In the genomic region with DNA sequence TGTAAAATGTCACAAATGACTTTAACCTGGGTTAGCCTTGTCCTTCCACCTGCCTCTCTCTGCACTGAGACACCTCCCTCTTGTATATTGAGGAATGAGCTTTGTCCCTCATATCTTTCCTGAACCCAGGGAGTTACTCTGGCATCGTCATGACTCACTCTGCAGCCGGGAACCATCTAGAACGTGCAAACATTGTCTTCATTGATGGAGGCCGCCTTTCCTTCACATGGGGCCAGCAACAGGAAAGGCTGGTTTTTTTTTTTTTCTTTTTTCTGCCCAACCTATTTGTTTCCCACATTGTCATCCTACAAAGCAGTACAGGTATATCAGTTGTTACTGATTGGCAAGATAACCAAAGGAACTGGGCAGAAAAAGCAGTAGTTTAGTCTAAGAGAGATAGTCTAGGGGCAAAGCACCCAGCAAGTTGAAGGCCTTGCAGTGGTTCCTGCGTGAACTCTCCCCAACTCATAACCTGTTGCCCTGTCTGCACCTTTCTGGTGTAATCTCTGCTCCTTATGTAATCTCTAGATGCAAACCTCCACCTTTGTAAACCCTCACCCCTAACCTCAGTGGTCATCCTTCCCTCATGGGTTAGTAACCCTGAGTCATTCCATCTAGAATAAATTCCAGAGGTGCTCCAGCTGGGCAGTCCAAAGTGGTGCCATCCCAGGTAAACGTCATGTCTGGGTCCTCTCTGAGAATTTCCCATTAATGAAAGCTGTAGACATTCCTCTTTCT, we compare ENCODE assay signal across 22 cellular contexts. TPM values are rescaled to one million over a fixed set of nuclear protein-coding genes. Genes with fewer than 3 reads are reported as not detected.
DNase-seq lines count a peak whose midpoint lies in the region; ATAC-seq, FAIRE-seq and TF ChIP-seq lines count a peak whose summit lies in the region.
"Had no signal": no experiment of that assay in that cellular context is flagged by ENCODE, and none has a peak within 500 bp of the region (broad histone marks: within the 10 kb centered on the region; RNA-seq: fewer than 3 reads in every experiment).

No MANE protein-coding gene starts in this region.

- intact Hi-C loops in K562 (cut with micrococcal nuclease), result no loop called here
- intact Hi-C loops in kidney (cut with DNase I), result no loop called here

- POLR2A ChIA-PET in K562 (lab: Yijun Ruan, JAX), result interaction anchor here (0.5 kb wide), 1 partner anchor 21 kb away, joined by 3 read pairs; no protein-coding TSS in a partner anchor

- no peak for TF ChIP-seq RAD21 in K562 (CRISPR knock-in tag; conservative IDR thresholded peaks at IDR 0.05 in 1 of 2, IDR thresholded peaks at IDR 0.05 in 1 of 2)
- no peak for TF ChIP-seq RAD21 in liver (IDR thresholded peaks at IDR 0.05)

- CTCF ChIA-PET in K562 (lab: Yijun Ruan, JAX; ENCODE audit: low intra/inter-chr PET ratio), result no interaction called here

- no peak overlapping the region for H2AFZ ChIP-seq in K562 (ENCODE audit: low read depth, low read length)

- H3K9me3 ChIP-seq in K562 (replicated peaks; ENCODE audit: control insufficient read depth, insufficient read depth, low read depth, low read length), result no peaks in the 10 kb centered on the region
- no peaks in the 10 kb centered on the region for H3K9me3 ChIP-seq in liver (ENCODE audit: control insufficient read depth in 4 of 4, low read length in 3 of 4)
- H3K9me3 ChIP-seq in stomach smooth muscle (ENCODE audit: control insufficient read depth in 2 of 2, low read length in 2 of 2), result no peaks in the 10 kb centered on the region
- H3K9me3 ChIP-seq in kidney (ENCODE audit: control insufficient read depth in 1 of 2, low read length in 2 of 2), result no peaks in the 10 kb centered on the region
- H3K9me3 ChIP-seq: sigmoid colon, SK-N-SH had no signal

- H3K9ac ChIP-seq in K562 (ENCODE audit: insufficient read depth in 1 of 2, low read depth in 2 of 2, low read length in 2 of 2) (no peak overlapping the region), liver (ENCODE audit: low read depth in 1 of 2, low read length in 2 of 2) (no peak overlapping the region), stomach smooth muscle (ENCODE audit: low read length in 2 of 2) (no peak overlapping the region), kidney (ENCODE audit: low read length in 2 of 2) (no peak overlapping the region)
- H3K9ac ChIP-seq: SK-N-SH had no signal

- H3K4me3 ChIP-seq in K562 (no peak overlapping the region), liver (ENCODE audit: low read depth in 1 of 3, low read length in 3 of 3) (no peak overlapping the region), stomach smooth muscle (ENCODE audit: low read length in 2 of 2) (no peak overlapping the region), kidney (ENCODE audit: low read length in 2 of 2) (no peak overlapping the region)
- H3K4me3 ChIP-seq: GM12878, sigmoid colon had no signal

- FAIRE-seq in HTR-8/SVneo (lab: Jason Lieb, UNC) (peak; percentile 62), K562 (lab: Jason Lieb, UNC) (no peak), kidney (lab: Jason Lieb, UNC) (no peak)
- FAIRE-seq: colon, GM12878, RCC 7860 had no signal

- no peaks in the 10 kb centered on the region for H4K20me1 ChIP-seq in K562 (replicated peaks; ENCODE audit: control insufficient read depth, insufficient read depth, low read length)

- no peak for TF ChIP-seq POLR2A in K562 (conservative IDR thresholded peaks at IDR 0.05)

- H3K27ac ChIP-seq in K562 (ENCODE audit: extremely low read depth, low read depth, low read length) (no peak overlapping the region), liver (ENCODE audit: low read depth in 1 of 2, low read length in 2 of 2) (peak overlapping the region; percentile 23 to 64), stomach smooth muscle (ENCODE audit: low read length) (peak overlapping the region; percentile 7), kidney (ENCODE audit: low read depth in 2 of 2, low read length in 2 of 2) (no peak overlapping the region)
- H3K27ac ChIP-seq: brain microvascular endothelial cell had no signal

- no peak for DNase-seq in HTR-8/SVneo (ENCODE audit: insufficient read length, low spot score)
- no peak for DNase-seq in K562 (ENCODE audit: extremely low read depth in 1 of 4, low spot score in 3 of 4)
- no peak for DNase-seq in kidney
- DNase-seq in activated gamma-delta T cell treated with Interleukin-2 at 50 U/mL for 16 hours, result no peak
- DNase-seq in HPDE6-E6E7 (ENCODE audit: extremely low spot score), result no peak
- DNase-seq in NCI-H2171 (lab: John Stamatoyannopoulos, UW), result no peak
- DNase-seq: activated CD4-positive, alpha-beta T cell treated with anti-CD3 and anti-CD28 coated beads, Interleukin-2, amount 50 U/mL, for 4 hours; activated CD8-positive, alpha-beta memory T cell treated with anti-CD3 and anti-CD28 coated beads, Interleukin-2, amount 50 U/mL, for 48 hours; brain microvascular endothelial cell; CD4-positive, CD25-positive, alpha-beta regulatory T cell; endodermal cell; head of caudate nucleus; NCI-H1417 treated with DMSO at 0.1 percent for 48 hours; NCI-H510A; NK-92 treated with Interleukin-12 subunit alpha and Interleukin-12 subunit beta, amount 100 ng/mL, for 24 hours; sigmoid colon; SK-N-SH had no signal

- H3K79me2 ChIP-seq in K562 (ENCODE audit: control insufficient read depth, insufficient read depth, low read length), result no peaks in the 10 kb centered on the region

- 43% methylated on average over 6 of the region's 6 CpGs for WGBS in K562 (ENCODE audit: insufficient coverage, low coverage, missing lambda C conversion rate)
- WGBS in liver, result 72% methylated on average over 6 of the region's 6 CpGs

- TF ChIP-seq CTCF in K562 (IDR thresholded peaks at IDR 0.05 in 2 of 3, conservative IDR thresholded peaks at IDR 0.05 in 1 of 3; ENCODE audit: insufficient read depth in 2 of 3, low read depth in 1 of 3, low read length in 3 of 3) (no peak), liver (IDR thresholded peaks at IDR 0.05; ENCODE audit: low read depth, low read length, missing input control) (no peak), kidney (IDR thresholded peaks at IDR 0.05; ENCODE audit: borderline replicate concordance, extremely low read depth, insufficient read depth) (no peak)

- no peak overlapping the region for H3K4me2 ChIP-seq in K562 (ENCODE audit: insufficient read depth, low read length)
- H3K4me2 ChIP-seq: SK-N-SH had no signal

- in situ Hi-C loops in K562 (cut with MboI), result no loop called here

- H3K27me3 ChIP-seq in K562 (ENCODE audit: control insufficient read depth in 2 of 2, insufficient read depth in 2 of 2, low read length in 2 of 2) (no peaks in the 10 kb centered on the region), liver (ENCODE audit: control insufficient read depth in 4 of 4, insufficient read depth in 4 of 4, low read length in 3 of 4) (no peaks in the 10 kb centered on the region), stomach smooth muscle (ENCODE audit: control insufficient read depth in 1 of 2, insufficient read depth in 2 of 2, low read length in 2 of 2) (no peaks in the 10 kb centered on the region)
- H3K27me3 ChIP-seq: brain microvascular endothelial cell, sigmoid colon had no signal

- no peaks in the 10 kb centered on the region for H3K9me1 ChIP-seq in K562 (ENCODE audit: control insufficient read depth, insufficient read depth, low read length)

- TF ChIP-seq EP300 in K562 (IDR thresholded peaks at IDR 0.05; ENCODE audit: low read length), result no peak

- BruUV-seq in K562 (replicated peaks; lab: Mats Ljungman, UMichigan), result no TSS peak

- H3K36me3 ChIP-seq in K562 (ENCODE audit: control insufficient read depth, insufficient read depth, low read length), result no peaks in the 10 kb centered on the region
- no peaks in the 10 kb centered on the region for H3K36me3 ChIP-seq in liver (ENCODE audit: control insufficient read depth in 4 of 4, insufficient read depth in 3 of 4, low read depth in 1 of 4, low read length in 3 of 4)
- H3K36me3 ChIP-seq in stomach smooth muscle (ENCODE audit: control insufficient read depth in 2 of 2, insufficient read depth in 2 of 2, low read length in 2 of 2), result no peaks in the 10 kb centered on the region
- no peaks in the 10 kb centered on the region for H3K36me3 ChIP-seq in kidney (ENCODE audit: control insufficient read depth in 1 of 2, insufficient read depth in 2 of 2, low read length in 2 of 2)
- H3K36me3 ChIP-seq: brain microvascular endothelial cell, sigmoid colon had no signal

- no peak for ATAC-seq in K562
- ATAC-seq: GM12878 had no signal

- H3K4me1 ChIP-seq in K562 (replicated peaks in 1 of 2; ENCODE audit: control insufficient read depth in 2 of 2, insufficient read depth in 2 of 2, low read length in 2 of 2) (no peaks in the 10 kb centered on the region; a peak in 2 of 5 replicates), liver (ENCODE audit: control insufficient read depth in 4 of 4, insufficient read depth in 4 of 4, low read length in 3 of 4) (peaks cover 0 to 9% (median 5%) of the 10 kb centered on the region in 4 donors), stomach smooth muscle (ENCODE audit: control insufficient read depth, insufficient read depth, low read length) (peaks cover 11% of the 10 kb centered on the region), kidney (ENCODE audit: control insufficient read depth in 1 of 2, insufficient read depth in 1 of 2, low read depth in 1 of 2, low read length in 2 of 2) (no peaks in the 10 kb centered on the region)

TF ChIP-seq in liver, 16 proteins besides CTCF, POLR2A, EP300 and RAD21 (continues in another document):
- peak in 1 of 2 donors; percentile 39 for TF ChIP-seq HNF4A (conservative IDR thresholded peaks at IDR 0.05)

RNA-seq across cellular contexts. Expression of a gene that starts 38.3 kb away (rescaled TPM):
- total RNA-seq in K562 (2011; cell fraction: chromatin; rRNA removed; ENCODE audit: low replicate concordance), result 68.8 and 93.7 TPM in 2 replicates
- 41.2 and 67.8 TPM in 2 replicates for total RNA-seq in K562 (2011; cell fraction: nucleolus; rRNA removed)
- 71.1 and 83.7 TPM in 2 replicates for total RNA-seq in K562 (2011; cell fraction: nucleoplasm; rRNA removed)
- 61.3 and 64.9 TPM in 2 replicates for total RNA-seq in K562 (2014; rRNA removed)
- 71.2 and 79.7 TPM in 2 replicates for total RNA-seq in K562 (2014; rRNA removed; fragmentation: Illumina TruSeq; extraction: Trizol)
- total RNA-seq in K562 (2015; rRNA removed; fragmentation: Illumina TruSeq; extraction: Trizol), result 87.6 and 95.9 TPM in 2 replicates
- total RNA-seq in K562 (2021), result 44.1 and 47.8 TPM in 2 replicates
- 29.8 and 53.5 TPM in 2 replicates for polyA plus RNA-seq in K562 (2011; rRNA removed)
- 30.2 and 32.8 TPM in 2 replicates for polyA plus RNA-seq in K562 (2011; cell fraction: cytosol; rRNA removed)
- 56.2 and 99.4 TPM in 2 replicates for polyA plus RNA-seq in K562 (2011; cell fraction: nucleus; rRNA removed)
- polyA plus RNA-seq in K562 (2012), result 26.8 and 44.9 TPM in 2 replicates
- 60.6 and 65.1 TPM in 2 replicates for polyA plus RNA-seq in K562 (2014; fragmentation: Illumina TruSeq; extraction: Trizol)
- polyA plus RNA-seq in K562 (2014; fragmentation: Nextera tagmentation; extraction: Ambion mirVana), result 10 to 100 TPM; 53.3 to 54.9 TPM
- polyA plus RNA-seq in K562 (2014; rRNA removed), result 41.0 and 42.2 TPM in 2 replicates
- polyA minus RNA-seq in K562 (2011; rRNA and poly(A)+ RNA removed), result 62.5 and 95.5 TPM in 2 replicates
- polyA minus RNA-seq in K562 (2011; cell fraction: cytosol; rRNA and poly(A)+ RNA removed), result 15.3 and 44.3 TPM in 2 replicates
- 67.9 and 73.3 TPM in 2 replicates for polyA minus RNA-seq in K562 (2011; cell fraction: nucleus; rRNA and poly(A)+ RNA removed)
- total RNA-seq in liver, result 100 to 1,000 TPM; 231 to 572 TPM
- polyA plus RNA-seq in liver, result 100 to 1,000 TPM in 1 of 2 donors, 10 to 100 TPM in 1; 97.4 to 105 TPM
- total RNA-seq in kidney, result 78.4 TPM
- 45.8 TPM for polyA plus RNA-seq in kidney (ENCODE audit: insufficient read depth, low read depth, low replicate concordance)

Comparison
In these comparisons a context has a peak if more than half of its experiments do, and no peak if none do; other contexts are left out.
1. H3K27ac ChIP-seq: peak in liver (2 of 2) and stomach smooth muscle (single experiment); none in K562 (single experiment) and kidney (0 of 2).